ENCODE assay signal across 1 cellular context in genomic region chr3:181920409-181920808, GRCh38.
TF ChIP-seq lines count a peak whose summit lies in the region.

No MANE protein-coding gene starts in this region.

TF ChIP-seq in GM12878, 131 proteins besides CTCF, POLR2A, EP300 and RAD21 (continued from another document):
- no peak for TF ChIP-seq BCLAF1 (IDR thresholded peaks at IDR 0.05)
- no peak for TF ChIP-seq YBX1 (IDR thresholded peaks at IDR 0.05)
- TF ChIP-seq SRF (IDR thresholded peaks at IDR 0.05; ENCODE audit: low read depth in 2 of 2, low read length in 2 of 2): no peak
- no peak for TF ChIP-seq TBL1XR1 (IDR thresholded peaks at IDR 0.05; ENCODE audit: low read depth, low read length)
- no peak for TF ChIP-seq SMC3 (IDR thresholded peaks at IDR 0.05; ENCODE audit: borderline replicate concordance, low read length)
- TF ChIP-seq IKZF2 (IDR thresholded peaks at IDR 0.05): no peak
- no peak for TF ChIP-seq STAT1 (conservative IDR thresholded peaks at IDR 0.05)
- no peak for TF ChIP-seq IKZF1 (conservative IDR thresholded peaks at IDR 0.05)
- TF ChIP-seq CBFB (IDR thresholded peaks at IDR 0.05; ENCODE audit: low read depth): no peak
- no peak for TF ChIP-seq ZNF622 (IDR thresholded peaks at IDR 0.05)
- TF ChIP-seq POLR2AphosphoS2 (IDR thresholded peaks at IDR 0.05; ENCODE audit: low read depth, low read length): no peak
- TF ChIP-seq ASH2L (IDR thresholded peaks at IDR 0.05; ENCODE audit: borderline replicate concordance, low read depth): no peak
